Comparison of ENCODE assay signal across 20 cellular contexts in genomic region chr7:110148054-110148453, GRCh38.
DNase-seq lines count a peak whose midpoint lies in the region; ATAC-seq, FAIRE-seq and TF ChIP-seq lines count a peak whose summit lies in the region.
"Had no signal": no experiment of that assay in that cellular context is flagged by ENCODE, and none has a peak within 500 bp of the region (broad histone marks: within the 10 kb centered on the region; RNA-seq: fewer than 3 reads in every experiment).

No MANE protein-coding gene starts in this region.

- H3K36me3 ChIP-seq in bronchial epithelial cell (ENCODE audit: control insufficient read depth, insufficient read depth, low read length) (no peaks in the 10 kb centered on the region), upper lobe of right lung (no peaks in the 10 kb centered on the region)
- H3K36me3 ChIP-seq: Peyer's patch had no signal

- H3K4me3 ChIP-seq in bronchial epithelial cell (ENCODE audit: low read depth, low read length) (no peak overlapping the region), upper lobe of right lung (no peak overlapping the region)
- H3K4me3 ChIP-seq: Peyer's patch had no signal

- DNase-seq in NCI-H748 (lab: John Stamatoyannopoulos, UW; ENCODE audit: unreplicated experiment) (peak; percentile 32), NCI-H748 treated with DMSO at 0.1 percent for 48 hours (lab: John Stamatoyannopoulos, UW) (no peak), bronchial epithelial cell (ENCODE audit: low read depth) (peak; percentile 12), mesenteric fat pad (ENCODE audit: low spot score) (peak; percentile 69), upper lobe of right lung (no peak), GM10248 (ENCODE audit: extremely low spot score) (no peak), NCI-H1092 treated with DMSO at 0.1 percent for 48 hours (lab: John Stamatoyannopoulos, UW) (no peak)
- no peak for DNase-seq in activated CD4-positive, alpha-beta T cell treated with anti-CD3 and anti-CD28 coated beads for 4 hours
- DNase-seq: AML-193, Caco-2, GOT3, KG1, MV-4-11, NCI-H187 treated with DMSO at 0.1 percent for 48 hours, NCI-H226, NCI-H524 treated with DMSO at 0.1 percent for 48 hours, Peyer's patch had no signal

- POLR2A ChIA-PET in GM10248 (lab: Yijun Ruan, JAX) = no interaction called here

- FAIRE-seq in bronchial epithelial cell (lab: Jason Lieb, UNC) = no peak
- FAIRE-seq: G401.6 had no signal

- TF ChIP-seq CTCF in bronchial epithelial cell (IDR thresholded peaks at IDR 0.05; ENCODE audit: insufficient read depth, low read length, severe bottlenecking) (no peak), upper lobe of right lung (IDR thresholded peaks at IDR 0.05) (no peak), GM10248 (IDR thresholded peaks at IDR 0.05; ENCODE audit: control extremely low read depth, extremely low read depth, low read depth, missing control alignments) (no peak)

- no peaks in the 10 kb centered on the region for H3K9me3 ChIP-seq in upper lobe of right lung
- H3K9me3 ChIP-seq: Caco-2, Peyer's patch had no signal

- peak; percentile 22 for ATAC-seq in upper lobe of right lung
- ATAC-seq: Right ventricle myocardium inferior had no signal

- CTCF ChIA-PET in GM10248 (lab: Yijun Ruan, JAX) = interaction anchor here (0.9 to 1.4 kb wide), 3 partner anchors 9 to 24 kb away, joined by 3 read pairs; no protein-coding TSS in a partner anchor

- H3K27me3 ChIP-seq in bronchial epithelial cell (ENCODE audit: control insufficient read depth, insufficient read depth, low read length) (no peaks in the 10 kb centered on the region), upper lobe of right lung (no peaks in the 10 kb centered on the region)
- H3K27me3 ChIP-seq: Peyer's patch had no signal

- intact Hi-C loops in upper lobe of right lung (cut with DNase I) = no loop called here

- no peak overlapping the region for H3K27ac ChIP-seq in upper lobe of right lung
- H3K27ac ChIP-seq: 22Rv1, Peyer's patch had no signal

- no peaks in the 10 kb centered on the region for H3K4me1 ChIP-seq in upper lobe of right lung
- H3K4me1 ChIP-seq: Caco-2, Peyer's patch had no signal

Comparison
In these comparisons a context has a peak if more than half of its experiments do, and no peak if none do; other contexts are left out.
1. DNase-seq: peak in NCI-H748 (single experiment), bronchial epithelial cell (single experiment) and mesenteric fat pad (single experiment); none in NCI-H748 treated with DMSO at 0.1 percent for 48 hours (single experiment), upper lobe of right lung (single experiment), activated CD4-positive, alpha-beta T cell treated with anti-CD3 and anti-CD28 coated beads for 4 hours (0 of 2), GM10248 (single experiment) and NCI-H1092 treated with DMSO at 0.1 percent for 48 hours (single experiment).